1 cellular context compared by ENCODE assay signal in genomic region chr22:37309221-37310074, GRCh38.
TF ChIP-seq lines count a peak whose summit lies in the region.

No MANE protein-coding gene starts in this region.

TF ChIP-seq in GM12878, 131 proteins besides CTCF, POLR2A, EP300 and RAD21 (continues in another document):
- no peak for TF ChIP-seq RCOR1 (conservative IDR thresholded peaks at IDR 0.05; ENCODE audit: low read depth, low read length)
- TF ChIP-seq, protein P1, sequence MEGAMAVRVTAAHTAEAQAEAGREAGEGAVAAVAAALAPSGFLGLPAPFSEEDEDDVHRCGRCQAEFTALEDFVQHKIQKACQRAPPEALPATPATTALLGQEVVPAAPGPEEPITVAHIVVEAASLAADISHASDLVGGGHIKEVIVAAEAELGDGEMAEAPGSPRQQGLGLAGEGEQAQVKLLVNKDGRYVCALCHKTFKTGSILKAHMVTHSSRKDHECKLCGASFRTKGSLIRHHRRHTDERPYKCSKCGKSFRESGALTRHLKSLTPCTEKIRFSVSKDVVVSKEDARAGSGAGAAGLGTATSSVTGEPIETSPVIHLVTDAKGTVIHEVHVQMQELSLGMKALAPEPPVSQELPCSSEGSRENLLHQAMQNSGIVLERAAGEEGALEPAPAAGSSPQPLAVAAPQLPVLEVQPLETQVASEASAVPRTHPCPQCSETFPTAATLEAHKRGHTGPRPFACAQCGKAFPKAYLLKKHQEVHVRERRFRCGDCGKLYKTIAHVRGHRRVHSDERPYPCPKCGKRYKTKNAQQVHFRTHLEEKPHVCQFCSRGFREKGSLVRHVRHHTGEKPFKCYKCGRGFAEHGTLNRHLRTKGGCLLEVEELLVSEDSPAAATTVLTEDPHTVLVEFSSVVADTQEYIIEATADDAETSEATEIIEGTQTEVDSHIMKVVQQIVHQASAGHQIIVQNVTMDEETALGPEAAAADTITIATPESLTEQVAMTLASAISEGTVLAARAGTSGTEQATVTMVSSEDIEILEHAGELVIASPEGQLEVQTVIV (IDR thresholded peaks at IDR 0.05; ENCODE audit: borderline replicate concordance, partially characterized antibody): no peak
- TF ChIP-seq PAX8 (IDR thresholded peaks at IDR 0.05): no peak
- no peak for TF ChIP-seq PKNOX1 (IDR thresholded peaks at IDR 0.05)
- peak in 1 of 2 experiments; percentile 50; a peak in 2 of 4 replicates for TF ChIP-seq BHLHE40 (IDR thresholded peaks at IDR 0.05; ENCODE audit: borderline replicate concordance in 1 of 2, low read depth in 2 of 2, low read length in 1 of 2)
- TF ChIP-seq SREBF1 (IDR thresholded peaks at IDR 0.05; ENCODE audit: low read length): no peak
- TF ChIP-seq STAT1 (conservative IDR thresholded peaks at IDR 0.05): no peak
- TF ChIP-seq EED (IDR thresholded peaks at IDR 0.05; ENCODE audit: low read depth): peak; percentile 78
- TF ChIP-seq DPF2 (IDR thresholded peaks at IDR 0.05): peak; percentile 74; the same call in 1 of the 2 replicates
- TF ChIP-seq NR2F1 (conservative IDR thresholded peaks at IDR 0.05): peak; percentile 49
- no peak for TF ChIP-seq MEF2A (IDR thresholded peaks at IDR 0.05; ENCODE audit: insufficient read depth, low read depth, low read length)
- TF ChIP-seq JUNB (IDR thresholded peaks at IDR 0.05): no peak
- no peak for TF ChIP-seq RELA (IDR thresholded peaks at IDR 0.05; ENCODE audit: borderline replicate concordance, partially characterized antibody)
- peak; percentile 34; the same call in 1 of the 2 replicates for TF ChIP-seq ZNF592 (IDR thresholded peaks at IDR 0.05)
- TF ChIP-seq, protein P2, sequence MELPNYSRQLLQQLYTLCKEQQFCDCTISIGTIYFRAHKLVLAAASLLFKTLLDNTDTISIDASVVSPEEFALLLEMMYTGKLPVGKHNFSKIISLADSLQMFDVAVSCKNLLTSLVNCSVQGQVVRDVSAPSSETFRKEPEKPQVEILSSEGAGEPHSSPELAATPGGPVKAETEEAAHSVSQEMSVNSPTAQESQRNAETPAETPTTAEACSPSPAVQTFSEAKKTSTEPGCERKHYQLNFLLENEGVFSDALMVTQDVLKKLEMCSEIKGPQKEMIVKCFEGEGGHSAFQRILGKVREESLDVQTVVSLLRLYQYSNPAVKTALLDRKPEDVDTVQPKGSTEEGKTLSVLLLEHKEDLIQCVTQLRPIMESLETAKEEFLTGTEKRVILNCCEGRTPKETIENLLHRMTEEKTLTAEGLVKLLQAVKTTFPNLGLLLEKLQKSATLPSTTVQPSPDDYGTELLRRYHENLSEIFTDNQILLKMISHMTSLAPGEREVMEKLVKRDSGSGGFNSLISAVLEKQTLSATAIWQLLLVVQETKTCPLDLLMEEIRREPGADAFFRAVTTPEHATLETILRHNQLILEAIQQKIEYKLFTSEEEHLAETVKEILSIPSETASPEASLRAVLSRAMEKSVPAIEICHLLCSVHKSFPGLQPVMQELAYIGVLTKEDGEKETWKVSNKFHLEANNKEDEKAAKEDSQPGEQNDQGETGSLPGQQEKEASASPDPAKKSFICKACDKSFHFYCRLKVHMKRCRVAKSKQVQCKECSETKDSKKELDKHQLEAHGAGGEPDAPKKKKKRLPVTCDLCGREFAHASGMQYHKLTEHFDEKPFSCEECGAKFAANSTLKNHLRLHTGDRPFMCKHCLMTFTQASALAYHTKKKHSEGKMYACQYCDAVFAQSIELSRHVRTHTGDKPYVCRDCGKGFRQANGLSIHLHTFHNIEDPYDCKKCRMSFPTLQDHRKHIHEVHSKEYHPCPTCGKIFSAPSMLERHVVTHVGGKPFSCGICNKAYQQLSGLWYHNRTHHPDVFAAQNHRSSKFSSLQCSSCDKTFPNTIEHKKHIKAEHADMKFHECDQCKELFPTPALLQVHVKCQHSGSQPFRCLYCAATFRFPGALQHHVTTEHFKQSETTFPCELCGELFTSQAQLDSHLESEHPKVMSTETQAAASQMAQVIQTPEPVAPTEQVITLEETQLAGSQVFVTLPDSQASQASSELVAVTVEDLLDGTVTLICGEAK (IDR thresholded peaks at IDR 0.05; ENCODE audit: borderline replicate concordance): no peak
- peak; percentile 47 to 67; a peak in 2 of 4 replicates for TF ChIP-seq IKZF2 (IDR thresholded peaks at IDR 0.05)
- TF ChIP-seq TAF1 (IDR thresholded peaks at IDR 0.05; ENCODE audit: borderline replicate concordance, low read depth, low read length): 0 out of 2 replicates have a peak, but pooled peaks have one; percentile 22
- TF ChIP-seq ZBED1 (IDR thresholded peaks at IDR 0.05; ENCODE audit: borderline replicate concordance): no peak
- peak; percentile 35; the same call in 1 of the 2 replicates for TF ChIP-seq CREM (IDR thresholded peaks at IDR 0.05; ENCODE audit: low read depth)
- TF ChIP-seq, protein P3, sequence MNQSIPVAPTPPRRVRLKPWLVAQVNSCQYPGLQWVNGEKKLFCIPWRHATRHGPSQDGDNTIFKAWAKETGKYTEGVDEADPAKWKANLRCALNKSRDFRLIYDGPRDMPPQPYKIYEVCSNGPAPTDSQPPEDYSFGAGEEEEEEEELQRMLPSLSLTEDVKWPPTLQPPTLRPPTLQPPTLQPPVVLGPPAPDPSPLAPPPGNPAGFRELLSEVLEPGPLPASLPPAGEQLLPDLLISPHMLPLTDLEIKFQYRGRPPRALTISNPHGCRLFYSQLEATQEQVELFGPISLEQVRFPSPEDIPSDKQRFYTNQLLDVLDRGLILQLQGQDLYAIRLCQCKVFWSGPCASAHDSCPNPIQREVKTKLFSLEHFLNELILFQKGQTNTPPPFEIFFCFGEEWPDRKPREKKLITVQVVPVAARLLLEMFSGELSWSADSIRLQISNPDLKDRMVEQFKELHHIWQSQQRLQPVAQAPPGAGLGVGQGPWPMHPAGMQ (IDR thresholded peaks at IDR 0.05; ENCODE audit: borderline replicate concordance): no peak
- TF ChIP-seq, protein P4, sequence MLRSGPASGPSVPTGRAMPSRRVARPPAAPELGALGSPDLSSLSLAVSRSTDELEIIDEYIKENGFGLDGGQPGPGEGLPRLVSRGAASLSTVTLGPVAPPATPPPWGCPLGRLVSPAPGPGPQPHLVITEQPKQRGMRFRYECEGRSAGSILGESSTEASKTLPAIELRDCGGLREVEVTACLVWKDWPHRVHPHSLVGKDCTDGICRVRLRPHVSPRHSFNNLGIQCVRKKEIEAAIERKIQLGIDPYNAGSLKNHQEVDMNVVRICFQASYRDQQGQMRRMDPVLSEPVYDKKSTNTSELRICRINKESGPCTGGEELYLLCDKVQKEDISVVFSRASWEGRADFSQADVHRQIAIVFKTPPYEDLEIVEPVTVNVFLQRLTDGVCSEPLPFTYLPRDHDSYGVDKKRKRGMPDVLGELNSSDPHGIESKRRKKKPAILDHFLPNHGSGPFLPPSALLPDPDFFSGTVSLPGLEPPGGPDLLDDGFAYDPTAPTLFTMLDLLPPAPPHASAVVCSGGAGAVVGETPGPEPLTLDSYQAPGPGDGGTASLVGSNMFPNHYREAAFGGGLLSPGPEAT (IDR thresholded peaks at IDR 0.05; ENCODE audit: low read depth): no peak
- no peak for TF ChIP-seq HDAC6 (IDR thresholded peaks at IDR 0.05; ENCODE audit: unreplicated experiment)
- no peak for TF ChIP-seq SMC3 (IDR thresholded peaks at IDR 0.05; ENCODE audit: borderline replicate concordance, low read length)
- TF ChIP-seq, protein P5, sequence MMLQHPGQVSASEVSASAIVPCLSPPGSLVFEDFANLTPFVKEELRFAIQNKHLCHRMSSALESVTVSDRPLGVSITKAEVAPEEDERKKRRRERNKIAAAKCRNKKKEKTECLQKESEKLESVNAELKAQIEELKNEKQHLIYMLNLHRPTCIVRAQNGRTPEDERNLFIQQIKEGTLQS (IDR thresholded peaks at IDR 0.05; ENCODE audit: borderline replicate concordance, extremely low read depth, low read depth, low read length): no peak
- TF ChIP-seq MYC (IDR thresholded peaks at IDR 0.05; ENCODE audit: insufficient read depth, insufficient read length, insufficient replicate concordance, low read length, severe bottlenecking): no peak
- TF ChIP-seq IKZF1 (conservative IDR thresholded peaks at IDR 0.05): peak; percentile 77
- TF ChIP-seq TCF7 (IDR thresholded peaks at IDR 0.05; ENCODE audit: borderline replicate concordance): no peak
- TF ChIP-seq SREBF2 (IDR thresholded peaks at IDR 0.05; ENCODE audit: low read length): no peak
- TF ChIP-seq, protein P6, sequence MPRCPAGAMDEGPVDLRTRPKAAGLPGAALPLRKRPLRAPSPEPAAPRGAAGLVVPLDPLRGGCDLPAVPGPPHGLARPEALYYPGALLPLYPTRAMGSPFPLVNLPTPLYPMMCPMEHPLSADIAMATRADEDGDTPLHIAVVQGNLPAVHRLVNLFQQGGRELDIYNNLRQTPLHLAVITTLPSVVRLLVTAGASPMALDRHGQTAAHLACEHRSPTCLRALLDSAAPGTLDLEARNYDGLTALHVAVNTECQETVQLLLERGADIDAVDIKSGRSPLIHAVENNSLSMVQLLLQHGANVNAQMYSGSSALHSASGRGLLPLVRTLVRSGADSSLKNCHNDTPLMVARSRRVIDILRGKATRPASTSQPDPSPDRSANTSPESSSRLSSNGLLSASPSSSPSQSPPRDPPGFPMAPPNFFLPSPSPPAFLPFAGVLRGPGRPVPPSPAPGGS (IDR thresholded peaks at IDR 0.05; ENCODE audit: borderline replicate concordance, insufficient read depth, low read depth, low read length, poor library complexity, severe bottlenecking): peak; percentile 12
- no peak for TF ChIP-seq ESRRA (IDR thresholded peaks at IDR 0.05; ENCODE audit: low read length)
- TF ChIP-seq CHD2 (IDR thresholded peaks at IDR 0.05; ENCODE audit: borderline replicate concordance, low read depth, low read length): peak; percentile 77; the same call in 1 of the 2 replicates
- no peak for TF ChIP-seq POLR2AphosphoS2 (IDR thresholded peaks at IDR 0.05; ENCODE audit: low read depth, low read length)
- TF ChIP-seq E2F4 (IDR thresholded peaks at IDR 0.05; ENCODE audit: low read depth, low read length): no peak
- TF ChIP-seq ZNF687 (IDR thresholded peaks at IDR 0.05): peak; percentile 69
- no peak for TF ChIP-seq ZNF24 (IDR thresholded peaks at IDR 0.05)
- no peak for TF ChIP-seq SIN3A (IDR thresholded peaks at IDR 0.05; ENCODE audit: low read depth, low read length)
